Comparison of ENCODE assay signal across 17 cellular contexts in the genomic region with DNA sequence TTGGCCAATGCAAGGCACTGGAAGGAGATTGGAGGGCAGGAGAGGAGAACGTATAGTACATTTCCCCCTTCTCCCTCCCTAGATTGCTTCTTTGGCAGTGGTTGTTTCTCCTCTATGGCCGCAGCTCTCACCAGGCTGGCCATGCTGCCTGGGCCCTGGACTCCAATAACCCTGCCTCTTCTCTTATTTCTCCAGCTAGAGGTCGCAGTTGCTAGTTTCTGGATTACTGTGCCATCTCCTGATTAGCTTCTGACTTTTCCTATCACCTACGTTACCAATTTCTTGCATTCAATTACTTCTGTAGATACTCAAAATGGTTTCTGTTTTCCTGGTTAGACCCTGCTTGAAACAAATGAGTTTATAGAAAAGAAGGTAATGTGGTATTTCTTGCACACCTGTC. TPM values are rescaled to one million over a fixed set of nuclear protein-coding genes. Genes with fewer than 3 reads are reported as not detected.
A peak's percentile ranks its signal among the peaks of the same experiment; 100 is the strongest.
DNase-seq lines count a peak whose midpoint lies in the region; ATAC-seq, FAIRE-seq and TF ChIP-seq lines count a peak whose summit lies in the region.
"Had no signal": no experiment of that assay in that cellular context is flagged by ENCODE, and none has a peak within 500 bp of the region (broad histone marks: within the 10 kb centered on the region; RNA-seq: fewer than 3 reads in every experiment).

No MANE protein-coding gene starts in this region.

- H3K36me3 ChIP-seq in BE2C: no peaks in the 10 kb centered on the region
- H3K36me3 ChIP-seq in K562 (ENCODE audit: control insufficient read depth, insufficient read depth, low read length): no peaks in the 10 kb centered on the region

- peak in 1 of 2 experiments; percentile 42; a peak in 1 of 4 replicates for TF ChIP-seq RAD21 in K562 (CRISPR knock-in tag; conservative IDR thresholded peaks at IDR 0.05 in 1 of 2, IDR thresholded peaks at IDR 0.05 in 1 of 2)

- no peak for DNase-seq in BE2C
- DNase-seq in GM13977 (ENCODE audit: low spot score): no peak
- DNase-seq in K562 (ENCODE audit: extremely low read depth in 1 of 4, low spot score in 3 of 4): peak in 1 of 4 experiments; percentile 32
- DNase-seq in medulla oblongata (ENCODE audit: extremely low spot score): peak; percentile 57
- no peak for DNase-seq in WTC11 (ENCODE audit: low spot score)
- no peak for DNase-seq in NCI-H1092 treated with DMSO at 0.1 percent for 48 hours (lab: John Stamatoyannopoulos, UW)
- no peak for DNase-seq in stimulated activated CD4-positive, alpha-beta T cell treated with anti-CD3 and anti-CD28 coated beads, Interleukin-4, amount 100 ng/mL, for 4 hours
- DNase-seq in GM12891 (ENCODE audit: insufficient read length, low spot score): no peak
- DNase-seq: activated T-cell treated with anti-CD3 and anti-CD28 coated beads for 4 hours; CD4-positive, CD25-positive, alpha-beta regulatory T cell; HCEC 1CT; NCI-H1417 treated with DMSO at 0.1 percent for 48 hours; stimulated activated CD4-positive, alpha-beta T cell treated with anti-CD3 and anti-CD28 coated beads, Interleukin-1b, Interleukin-23, amount 100 ng/mL, for 48 hours; SW 1271 had no signal

- ATAC-seq in K562: no peak
- ATAC-seq in WTC11: no peak
- ATAC-seq: activated CD4-positive, CD25-positive, alpha-beta regulatory T cell treated with anti-CD3 and anti-CD28 coated beads, Interleukin-2, amount 50 U/mL, for 24 hours; stimulated activated memory B cell treated with anti-CD40 and anti-IgM and Interleukin-4, amounts not matched to agents 10 μg/mL and 1 μg/mL and 100 μg/mL, for 72 hours had no signal

- H3K9me3 Mint-ChIP-seq in WTC11: no peaks in the 10 kb centered on the region
- H3K9me3 Mint-ChIP-seq: memory B cell; stimulated activated memory B cell treated with anti-CD40 and anti-IgM and Interleukin-4, amounts not matched to agents 10 μg/mL and 1 μg/mL and 100 μg/mL, for 72 hours had no signal

- WGBS in K562 (ENCODE audit: insufficient coverage, low coverage, missing lambda C conversion rate): 16% methylated on average over 3 of the region's 4 CpGs

- POLR2A ChIA-PET in K562 (lab: Yijun Ruan, JAX): interaction anchor here (0.6 to 0.7 kb wide), 2 partner anchors 14 to 31 kb away, joined by 3 read pairs; no protein-coding TSS in a partner anchor
- POLR2A ChIA-PET in WTC11 (lab: Charles Lee): no interaction called here

- H3K4me1 ChIP-seq in BE2C (no peaks in the 10 kb centered on the region), K562 (replicated peaks in 1 of 2; ENCODE audit: control insufficient read depth in 2 of 2, insufficient read depth in 2 of 2, low read length in 2 of 2) (peaks cover 10 to 12% of the 10 kb centered on the region in 2 experiments; a peak in 3 of 5 replicates)

- TF ChIP-seq POLR2A in K562 (conservative IDR thresholded peaks at IDR 0.05) (no peak), GM12891 (IDR thresholded peaks at IDR 0.05; ENCODE audit: low read depth, low read length) (no peak)

- no peak overlapping the region for H3K27ac Mint-ChIP-seq in WTC11
- H3K27ac Mint-ChIP-seq: CD4-positive, CD25-positive, alpha-beta regulatory T cell; memory B cell; stimulated activated memory B cell treated with anti-CD40 and anti-IgM and Interleukin-4, amounts not matched to agents 10 μg/mL and 1 μg/mL and 100 μg/mL, for 72 hours had no signal

- no peaks in the 10 kb centered on the region for H3K9me1 ChIP-seq in K562 (ENCODE audit: control insufficient read depth, insufficient read depth, low read length)

- CTCF ChIA-PET in K562 (lab: Yijun Ruan, JAX; ENCODE audit: low intra/inter-chr PET ratio) (no interaction called here), WTC11 (lab: Charles Lee) (interaction anchor here (0.9 to 2.3 kb wide), 9 partner anchors 25 to 263 kb away, joined by 3 to 10 read pairs (median 6); no protein-coding TSS in a partner anchor)

- H3K36me3 Mint-ChIP-seq in WTC11: no peaks in the 10 kb centered on the region
- H3K36me3 Mint-ChIP-seq: CD4-positive, CD25-positive, alpha-beta regulatory T cell; memory B cell; stimulated activated memory B cell treated with anti-CD40 and anti-IgM and Interleukin-4, amounts not matched to agents 10 μg/mL and 1 μg/mL and 100 μg/mL, for 72 hours had no signal

- H3K27me3 Mint-ChIP-seq in WTC11 (ENCODE audit: low read depth): no peaks in the 10 kb centered on the region

- no peak for TF ChIP-seq EP300 in K562 (IDR thresholded peaks at IDR 0.05; ENCODE audit: low read length)

- H3K4me3 Mint-ChIP-seq in WTC11: no peak overlapping the region
- H3K4me3 Mint-ChIP-seq: memory B cell; stimulated activated memory B cell treated with anti-CD40 and anti-IgM and Interleukin-4, amounts not matched to agents 10 μg/mL and 1 μg/mL and 100 μg/mL, for 72 hours had no signal

- H3K27me3 ChIP-seq in BE2C (no peaks in the 10 kb centered on the region), K562 (ENCODE audit: control insufficient read depth in 2 of 2, insufficient read depth in 2 of 2, low read length in 2 of 2) (no peaks in the 10 kb centered on the region; a peak in 1 of 5 replicates)

- peak; percentile 42 for TF ChIP-seq CTCF in BE2C (IDR thresholded peaks at IDR 0.05; ENCODE audit: low read depth, low read length)
- TF ChIP-seq CTCF in GM13977 (IDR thresholded peaks at IDR 0.05; ENCODE audit: extremely low read depth, insufficient read depth, missing control alignments): peak; percentile 29
- peak in 2 of 3 experiments; percentile 33 to 58; a peak in 3 of 6 replicates for TF ChIP-seq CTCF in K562 (IDR thresholded peaks at IDR 0.05 in 2 of 3, conservative IDR thresholded peaks at IDR 0.05 in 1 of 3; ENCODE audit: insufficient read depth in 2 of 3, low read depth in 1 of 3, low read length in 3 of 3)
- TF ChIP-seq CTCF in WTC11 (IDR thresholded peaks at IDR 0.05): no peak

- H3K4me1 Mint-ChIP-seq in WTC11: peaks cover 17% of the 10 kb centered on the region

- no peak overlapping the region for H3K4me2 ChIP-seq in K562 (ENCODE audit: insufficient read depth, low read length)

- FAIRE-seq in K562 (lab: Jason Lieb, UNC) (peak; percentile 65), GM12891 (lab: Jason Lieb, UNC) (no peak)

- H3K9ac ChIP-seq in K562 (ENCODE audit: insufficient read depth in 1 of 2, low read depth in 2 of 2, low read length in 2 of 2): no peak overlapping the region

- peak overlapping the region; percentile 67 for H2AFZ ChIP-seq in K562 (ENCODE audit: low read depth, low read length)

- H3K9me3 ChIP-seq in BE2C (no peaks in the 10 kb centered on the region), K562 (replicated peaks; ENCODE audit: control insufficient read depth, insufficient read depth, low read depth, low read length) (no peaks in the 10 kb centered on the region)

- in situ Hi-C loops in GM13977 (cut with MboI; ENCODE audit: low pct_unique_long_range_greater_than_20kb, low sequenced_read_pairs, unreplicated experiment) (no loop called here), K562 (cut with MboI) (no loop called here)

- H3K4me3 ChIP-seq in BE2C (ENCODE audit: low read depth, low read length): no peak overlapping the region
- no peak overlapping the region for H3K4me3 ChIP-seq in K562

- intact Hi-C loops in K562 (cut with micrococcal nuclease): loop anchor here (10.0 kb wide), 1 partner anchor 309 kb away; a partner anchor contains a TSS

- peaks cover 25% of the 10 kb centered on the region for H3K79me2 ChIP-seq in K562 (ENCODE audit: control insufficient read depth, insufficient read depth, low read length)

- no peaks in the 10 kb centered on the region for H4K20me1 ChIP-seq in K562 (replicated peaks; ENCODE audit: control insufficient read depth, insufficient read depth, low read length)

- BruUV-seq in K562 (replicated peaks; lab: Mats Ljungman, UMichigan): no TSS peak

- H3K27ac ChIP-seq in K562 (ENCODE audit: extremely low read depth, low read depth, low read length): no peak overlapping the region

TF ChIP-seq in K562, 482 proteins besides CTCF, POLR2A, EP300 and RAD21 (continues in another document):
- TF ChIP-seq FOXP1 (CRISPR knock-in tag; IDR thresholded peaks at IDR 0.05): no peak
- peak; percentile 66; the same call in 1 of the 2 replicates for TF ChIP-seq ZNF134 (CRISPR knock-in tag; conservative IDR thresholded peaks at IDR 0.05)

TF ChIP-seq in WTC11, 78 proteins besides CTCF, POLR2A, EP300 and RAD21 (continues in another document):
- no peak for TF ChIP-seq TP53 (CRISPR knock-in tag; IDR thresholded peaks at IDR 0.05)

TF ChIP-seq in GM12891, 5 proteins besides CTCF, POLR2A, EP300 and RAD21:
- TF ChIP-seq PAX5 (IDR thresholded peaks at IDR 0.05; ENCODE audit: insufficient read depth, low read length, severe bottlenecking) (no peak), TAF1 (IDR thresholded peaks at IDR 0.05; ENCODE audit: low read depth, low read length) (no peak), POU2F2 (IDR thresholded peaks at IDR 0.05; ENCODE audit: low read depth, low read length) (no peak), SPI1 (IDR thresholded peaks at IDR 0.05; ENCODE audit: low read depth, low read length) (no peak), POLR2AphosphoS5 (IDR thresholded peaks at IDR 0.05; ENCODE audit: low read depth, low read length) (no peak)

RNA-seq across cellular contexts. Expression of a gene that starts 2.4 kb away (rescaled TPM):
- 21.3 TPM for polyA plus RNA-seq in BE2C (2012; ENCODE audit: insufficient read depth, insufficient read length, low read depth)
- 5.9 and 8.4 TPM in 2 replicates for total RNA-seq in K562 (2011; cell fraction: chromatin; rRNA removed; ENCODE audit: low replicate concordance)
- 2.3 and 3.8 TPM in 2 replicates for total RNA-seq in K562 (2011; cell fraction: nucleolus; rRNA removed)
- total RNA-seq in K562 (2011; cell fraction: nucleoplasm; rRNA removed): 7.5 and 10.8 TPM in 2 replicates
- total RNA-seq in K562 (2014; rRNA removed) (6.2 and 8.6 TPM in 2 replicates), K562 (2014; rRNA removed; fragmentation: Illumina TruSeq; extraction: Trizol) (10.3 and 10.6 TPM in 2 replicates), K562 (2015; rRNA removed; fragmentation: Illumina TruSeq; extraction: Trizol) (9.4 and 10.6 TPM in 2 replicates), K562 (2021) (9.4 and 10.5 TPM in 2 replicates), WTC11 (2021) (12.4 to 13.8 TPM (median 13.1 TPM) in 3 replicates)
- polyA plus RNA-seq in K562 (2011; rRNA removed) (9.5 and 9.9 TPM in 2 replicates), K562 (2014; fragmentation: Illumina TruSeq; extraction: Trizol) (10.4 and 11.6 TPM in 2 replicates), K562 (2014; fragmentation: Nextera tagmentation; extraction: Ambion mirVana) (1 to 10 TPM; 1.4 to 2.7 TPM), K562 (2014; rRNA removed) (8.1 and 9.3 TPM in 2 replicates)
- 5.0 and 5.9 TPM in 2 replicates for polyA plus RNA-seq in K562 (2011; cell fraction: cytosol; rRNA removed)
- 7.1 and 7.6 TPM in 2 replicates for polyA plus RNA-seq in K562 (2011; cell fraction: nucleus; rRNA removed)
- polyA plus RNA-seq in K562 (2012): 7.0 TPM in 2 replicates
- 12.7 and 12.8 TPM in 2 replicates for polyA minus RNA-seq in K562 (2011; rRNA and poly(A)+ RNA removed)
- polyA minus RNA-seq in K562 (2011; cell fraction: cytosol; rRNA and poly(A)+ RNA removed): 4.8 and 6.3 TPM in 2 replicates
- polyA minus RNA-seq in K562 (2011; cell fraction: nucleus; rRNA and poly(A)+ RNA removed): 4.8 and 8.6 TPM in 2 replicates
- polyA plus RNA-seq in GM12891 (2012; ENCODE audit: low read depth, missing spikeins): 1.6 TPM
